ENCODE assay signal across 20 cellular contexts in genomic region chr4:69169171-69169570, GRCh38. TPM values are rescaled to one million over a fixed set of nuclear protein-coding genes. Genes with fewer than 3 reads are reported as not detected.
"Had no signal": no experiment of that assay in that cellular context is flagged by ENCODE, and none has a peak within 500 bp of the region (broad histone marks: within the 10 kb centered on the region; RNA-seq: fewer than 3 reads in every experiment).

No MANE protein-coding gene starts in this region.

RNA-seq across cellular contexts. Expression of gene UGT2B11, which starts 45.4 kb away (rescaled TPM):
- total RNA-seq: activated naive CD4-positive, alpha-beta T cell treated with anti-CD3 and anti-CD28 coated beads for 36 hours; activated naive CD4-positive, alpha-beta T cell treated with anti-CD3 and anti-CD28 coated beads, Interleukin-2, amount 50 U/mL, for 72 hours; activated naive CD8-positive, alpha-beta T cell treated with anti-CD3 and anti-CD28 coated beads for 36 hours; activated naive CD8-positive, alpha-beta T cell treated with anti-CD3 and anti-CD28 coated beads, Interleukin-2, amount 10 ng/mL, durations not matched to agents 7 days and 5 days; activated T-cell treated with anti-CD3 and anti-CD28 coated beads, Interleukin-2, amount 50 U/mL, for 4 hours; activated T-cell treated with anti-CD3 and anti-CD28 coated beads, Interleukin-2, amount 50 U/mL, for 72 hours; activated T-helper 1 cell treated with anti-CD3 and anti-CD28 coated beads, Interleukin-12 subunit alpha, Interleukin-12 subunit beta, Interleukin-2, Interleukin-4 antibody, amounts not matched to agents 30 ng/mL and 10 ng/mL and 1 ng/mL, durations not matched to agents 14 hours and 24 hours and 36 hours; activated T-helper 17 cell treated with anti-CD3 and anti-CD28 coated beads, Interleukin-2, amount 50 U/mL, for 72 hours; activated T-helper 2 cell treated with anti-CD3 and anti-CD28 coated beads, Interferon-gamma antibody, Interleukin-2, Interleukin-4, amounts not matched to agents 10 μg/mL and 5 μg/mL and 100 μg/mL, durations not matched to agents 14 hours and 24 hours and 36 hours; aorta; ascending aorta; astrocyte; body of pancreas; bronchial epithelial cell; cardiac muscle cell; cardiac septum; cerebellum; chondrocyte had no signal
- polyA plus RNA-seq: adipose tissue, adrenal gland, aorta, cardiac muscle cell had no signal
